Comparison of ENCODE assay signal across 11 cellular contexts in genomic region chr9:128055222-128056040, GRCh38. TPM values are rescaled to one million over a fixed set of nuclear protein-coding genes. Genes with fewer than 3 reads are reported as not detected.
A peak's percentile ranks its signal among the peaks of the same experiment; 100 is the strongest.
DNase-seq lines count a peak whose midpoint lies in the region; ATAC-seq and TF ChIP-seq lines count a peak whose summit lies in the region.
"Had no signal": no experiment of that assay in that cellular context is flagged by ENCODE, and none has a peak within 500 bp of the region (broad histone marks: within the 10 kb centered on the region; RNA-seq: fewer than 3 reads in every experiment).

No MANE protein-coding gene starts in this region.

- H3K4me1 Mint-ChIP-seq in stimulated activated memory B cell treated with anti-CD40 and anti-IgM and Interleukin-4, amounts not matched to agents 10 μg/mL and 1 μg/mL and 100 μg/mL, for 72 hours = peaks cover 7% of the 10 kb centered on the region

- H3K4me1 ChIP-seq in mammary epithelial cell (ENCODE audit: insufficient read depth, low read length) (peaks cover 8% of the 10 kb centered on the region), liver (ENCODE audit: control insufficient read depth in 4 of 4, insufficient read depth in 4 of 4, low read length in 3 of 4) (peaks cover 13 to 24% (median 17%) of the 10 kb centered on the region in 4 donors)

- H3K36me3 Mint-ChIP-seq in stimulated activated memory B cell treated with anti-CD40 and anti-IgM and Interleukin-4, amounts not matched to agents 10 μg/mL and 1 μg/mL and 100 μg/mL, for 72 hours = no peaks in the 10 kb centered on the region
- H3K36me3 Mint-ChIP-seq: natural killer cell treated with Interleukin-12 subunit alpha and Interleukin-12 subunit beta and Interleukin-15 and Interleukin-18, amount 100 ng/mL, for 72 hours had no signal

- ATAC-seq in stimulated activated memory B cell treated with anti-CD40 and anti-IgM and Interleukin-4, amounts not matched to agents 10 μg/mL and 1 μg/mL and 100 μg/mL, for 72 hours = no peak
- ATAC-seq in GM19467 (IDR thresholded peaks at IDR 0.05; ENCODE audit: unreplicated experiment) = no peak

- peak overlapping the region; percentile 1 for H2AFZ ChIP-seq in mammary epithelial cell (ENCODE audit: low read depth, low read length)

- WGBS in mammary epithelial cell (ENCODE audit: low coverage, missing lambda C conversion rate) = 78% methylated on average over 6 of the region's 11 CpGs
- 72% methylated on average over 11 of the region's 11 CpGs for WGBS in liver

- no peak overlapping the region for H3K27ac ChIP-seq in mammary epithelial cell (ENCODE audit: insufficient read depth, low read depth, low read length)
- H3K27ac ChIP-seq in liver (ENCODE audit: low read depth in 1 of 2, low read length in 2 of 2) = peak overlapping the region; percentile 5 to 56

- no peak overlapping the region for H3K9ac ChIP-seq in mammary epithelial cell (ENCODE audit: insufficient read depth, low read length)
- no peak overlapping the region for H3K9ac ChIP-seq in liver (ENCODE audit: low read depth in 1 of 2, low read length in 2 of 2)

- H3K4me3 Mint-ChIP-seq in stimulated activated memory B cell treated with anti-CD40 and anti-IgM and Interleukin-4, amounts not matched to agents 10 μg/mL and 1 μg/mL and 100 μg/mL, for 72 hours = no peak overlapping the region
- H3K4me3 Mint-ChIP-seq: natural killer cell treated with Interleukin-12 subunit alpha and Interleukin-12 subunit beta and Interleukin-15 and Interleukin-18, amount 100 ng/mL, for 72 hours had no signal

- DNase-seq in HCEC 1CT (peak; percentile 81), mammary epithelial cell (no peak), cerebellar cortex (ENCODE audit: low spot score) (no peak), DMS 273 (lab: John Stamatoyannopoulos, UW; ENCODE audit: unreplicated experiment) (no peak)
- no peak for DNase-seq in activated CD4-positive, alpha-beta T cell treated with anti-CD3 and anti-CD28 coated beads for 48 hours
- DNase-seq: activated naive CD4-positive, alpha-beta T cell treated with Interleukin-2 at 50 U/mL for 16 hours; KG1 had no signal

- BruUV-seq in mammary epithelial cell (replicated peaks; lab: Mats Ljungman, UMichigan) = no TSS peak

- CTCF ChIA-PET in mammary epithelial cell (lab: Charles Lee; ENCODE audit: low non-redundant PET) = no interaction called here

- peak overlapping the region; percentile 19 for H3K27ac Mint-ChIP-seq in stimulated activated memory B cell treated with anti-CD40 and anti-IgM and Interleukin-4, amounts not matched to agents 10 μg/mL and 1 μg/mL and 100 μg/mL, for 72 hours
- H3K27ac Mint-ChIP-seq: natural killer cell treated with Interleukin-12 subunit alpha and Interleukin-12 subunit beta and Interleukin-15 and Interleukin-18, amount 100 ng/mL, for 72 hours had no signal

- no peak for TF ChIP-seq CTCF in mammary epithelial cell (conservative IDR thresholded peaks at IDR 0.05 in 1 of 2, IDR thresholded peaks at IDR 0.05 in 1 of 2; ENCODE audit: extremely low read depth in 1 of 2, insufficient read depth in 1 of 2, low read depth in 1 of 2, low read length in 2 of 2)
- TF ChIP-seq CTCF in liver (IDR thresholded peaks at IDR 0.05; ENCODE audit: low read depth, low read length, missing input control) = no peak

- no peaks in the 10 kb centered on the region for H3K27me3 Mint-ChIP-seq in stimulated activated memory B cell treated with anti-CD40 and anti-IgM and Interleukin-4, amounts not matched to agents 10 μg/mL and 1 μg/mL and 100 μg/mL, for 72 hours
- H3K27me3 Mint-ChIP-seq: natural killer cell treated with Interleukin-12 subunit alpha and Interleukin-12 subunit beta and Interleukin-15 and Interleukin-18, amount 100 ng/mL, for 72 hours had no signal

- intact Hi-C loops in mammary epithelial cell (cut with micrococcal nuclease) = no loop called here

- H3K9me3 ChIP-seq in mammary epithelial cell (replicated peaks; ENCODE audit: insufficient read depth, low read length) (no peaks in the 10 kb centered on the region), liver (ENCODE audit: control insufficient read depth in 4 of 4, low read length in 3 of 4) (no peaks in the 10 kb centered on the region)

- H3K79me2 ChIP-seq in mammary epithelial cell (ENCODE audit: insufficient read depth, low read length) = no peaks in the 10 kb centered on the region

- H3K4me3 ChIP-seq in mammary epithelial cell (replicated peaks in 1 of 3; ENCODE audit: insufficient read depth in 1 of 3, low read depth in 2 of 3, low read length in 3 of 3) = no peak overlapping the region
- no peak overlapping the region for H3K4me3 ChIP-seq in liver (ENCODE audit: low read depth in 1 of 3, low read length in 3 of 3)

- H3K27me3 ChIP-seq in mammary epithelial cell (ENCODE audit: insufficient read depth, low read length) = no peaks in the 10 kb centered on the region
- H3K27me3 ChIP-seq in liver (ENCODE audit: control insufficient read depth in 4 of 4, insufficient read depth in 4 of 4, low read length in 3 of 4) = no peaks in the 10 kb centered on the region

- H4K20me1 ChIP-seq in mammary epithelial cell (ENCODE audit: insufficient read depth, low read length) = no peaks in the 10 kb centered on the region

- dilution Hi-C loops in mammary epithelial cell (cut with HindIII; ENCODE audit: low sequenced_read_pairs) = no loop called here

- in situ Hi-C loops in mammary epithelial cell (cut with MboI; ENCODE audit: low sequenced_read_pairs in 2 of 2) = no loop called here

- H3K9me3 Mint-ChIP-seq in stimulated activated memory B cell treated with anti-CD40 and anti-IgM and Interleukin-4, amounts not matched to agents 10 μg/mL and 1 μg/mL and 100 μg/mL, for 72 hours = no peaks in the 10 kb centered on the region
- H3K9me3 Mint-ChIP-seq: natural killer cell treated with Interleukin-12 subunit alpha and Interleukin-12 subunit beta and Interleukin-15 and Interleukin-18, amount 100 ng/mL, for 72 hours had no signal

- peak; percentile 24 to 43 for TF ChIP-seq RAD21 in liver (IDR thresholded peaks at IDR 0.05)

- no peaks in the 10 kb centered on the region for H3K36me3 ChIP-seq in mammary epithelial cell (ENCODE audit: insufficient read depth, low read length)
- H3K36me3 ChIP-seq in liver (ENCODE audit: control insufficient read depth in 4 of 4, insufficient read depth in 3 of 4, low read depth in 1 of 4, low read length in 3 of 4) = no peaks in the 10 kb centered on the region

- H3K4me2 ChIP-seq in mammary epithelial cell (ENCODE audit: insufficient read depth, low read depth, low read length) = no peak overlapping the region

TF ChIP-seq in liver, 16 proteins besides CTCF, POLR2A, EP300 and RAD21 (continues in another document):
- TF ChIP-seq HNF4G (IDR thresholded peaks at IDR 0.05) (peak; percentile 42), ATF3 (IDR thresholded peaks at IDR 0.05) (no peak), YY1 (IDR thresholded peaks at IDR 0.05) (peak; percentile 59), HNF4A (conservative IDR thresholded peaks at IDR 0.05) (peak; percentile 83), FOXA2 (IDR thresholded peaks at IDR 0.05) (peak; percentile 39), JUND (IDR thresholded peaks at IDR 0.05) (peak; percentile 81 to 86), ZBTB33 (IDR thresholded peaks at IDR 0.05) (no peak), NR2F2 (IDR thresholded peaks at IDR 0.05) (peak; percentile 71), FOXA1 (IDR thresholded peaks at IDR 0.05) (no peak), TAF1 (conservative IDR thresholded peaks at IDR 0.05) (no peak)

RNA-seq across cellular contexts. Expression of gene NAIF1, which starts 11.7 kb away (rescaled TPM):
- 1 to 10 TPM; 6.8 to 9.3 TPM for total RNA-seq in mammary epithelial cell
- 7.6 TPM for polyA plus RNA-seq in mammary epithelial cell
- polyA minus RNA-seq in mammary epithelial cell = 5.1 TPM
- 1 to 10 TPM; 4.6 to 6.5 TPM for total RNA-seq in liver
- polyA plus RNA-seq in liver = 1 to 10 TPM; 2.5 to 4.8 TPM

RNA-seq across cellular contexts. Expression of gene SLC25A25, which starts 12.6 kb away (rescaled TPM):
- total RNA-seq in mammary epithelial cell = 10 to 100 TPM; 10.8 to 12.8 TPM
- polyA plus RNA-seq in mammary epithelial cell = 5.0 TPM
- polyA minus RNA-seq in mammary epithelial cell = 13.0 TPM
- total RNA-seq in liver = 10 to 100 TPM; 21.7 to 74.6 TPM
- polyA plus RNA-seq in liver = 10 to 100 TPM; 35.4 to 43.2 TPM
